In genomic region chr12:44848771-44849085, GRCh38 we compare ENCODE assay signal across 12 cellular contexts. TPM values are rescaled to one million over a fixed set of nuclear protein-coding genes. Genes with fewer than 3 reads are reported as not detected.
A peak's percentile ranks its signal among the peaks of the same experiment; 100 is the strongest.
DNase-seq lines count a peak whose midpoint lies in the region; ATAC-seq, FAIRE-seq and TF ChIP-seq lines count a peak whose summit lies in the region.
"Had no signal": no experiment of that assay in that cellular context is flagged by ENCODE, and none has a peak within 500 bp of the region (broad histone marks: within the 10 kb centered on the region; RNA-seq: fewer than 3 reads in every experiment).

No MANE protein-coding gene starts in this region.

- H3K4me3 Mint-ChIP-seq in activated T-cell treated with anti-CD3 and anti-CD28 coated beads, Interleukin-2, amount 50 U/mL, for 72 hours = peak overlapping the region; percentile 78 to 94

- no peaks in the 10 kb centered on the region for H3K36me3 ChIP-seq in adrenal gland (replicated peaks in 1 of 2)

- no peaks in the 10 kb centered on the region for H3K27me3 ChIP-seq in adrenal gland

- no peaks in the 10 kb centered on the region for H3K27me3 Mint-ChIP-seq in activated T-cell treated with anti-CD3 and anti-CD28 coated beads, Interleukin-2, amount 50 U/mL, for 72 hours (ENCODE audit: low read depth)

- no peaks in the 10 kb centered on the region for H3K36me3 Mint-ChIP-seq in activated T-cell treated with anti-CD3 and anti-CD28 coated beads, Interleukin-2, amount 50 U/mL, for 72 hours (ENCODE audit: insufficient read depth in 2 of 2)

- peak in 1 of 2 donors; percentile 26 for DNase-seq in activated T-cell treated with anti-CD3 and anti-CD28 coated beads, Interleukin-2, amount 50 U/mL, for 72 hours
- DNase-seq in activated T-cell treated with anti-CD3 and anti-CD28 coated beads, Interleukin-2, amount 50 U/mL, for 1 hour = no peak
- DNase-seq in stimulated activated naive CD8-positive, alpha-beta T cell treated with anti-CD3 and anti-CD28 coated beads, Interleukin-15, Interleukin-2, amounts not matched to agents 100 U/mL and 50 U/mL, for 24 hours = no peak
- DNase-seq in adrenal gland (no peak), RCC 7860 (ENCODE audit: low spot score) (no peak), HuH-7 (ENCODE audit: low spot score) (no peak)
- DNase-seq: activated CD4-positive, alpha-beta T cell treated with anti-CD3 and anti-CD28 coated beads for 1 hour; IMR-90; mesenchymal stem cell; NCI-H524 had no signal

- 39 to 60% (median 44%) methylated on average over 2 of the region's 2 CpGs for WGBS in adrenal gland, 4 donors

- no peaks in the 10 kb centered on the region for H3K9me3 Mint-ChIP-seq in activated T-cell treated with anti-CD3 and anti-CD28 coated beads, Interleukin-2, amount 50 U/mL, for 72 hours

- peak overlapping the region; percentile 99 for H3K27ac Mint-ChIP-seq in activated T-cell treated with anti-CD3 and anti-CD28 coated beads, Interleukin-2, amount 50 U/mL, for 72 hours

- no peak for FAIRE-seq in RCC 7860 (lab: Jason Lieb, UNC)

- intact Hi-C loops in adrenal gland (cut with DNase I) = no loop called here

- H3K9me3 ChIP-seq in adrenal gland (replicated peaks in 1 of 3) = no peaks in the 10 kb centered on the region

- no peak for TF ChIP-seq POLR2A in adrenal gland (IDR thresholded peaks at IDR 0.05)

- H3K4me3 ChIP-seq in adrenal gland = no peak overlapping the region

- H3K4me1 ChIP-seq in adrenal gland (replicated peaks in 1 of 2) = no peaks in the 10 kb centered on the region

- peak; percentile 47 to 50 for ATAC-seq in activated T-cell treated with anti-CD3 and anti-CD28 coated beads, Interleukin-2, amount 50 U/mL, for 72 hours (replicated peaks in 1 of 2)
- ATAC-seq in GM21825 (IDR thresholded peaks at IDR 0.05; ENCODE audit: unreplicated experiment) (peak; percentile 54), HG03521 (IDR thresholded peaks at IDR 0.05; ENCODE audit: unreplicated experiment) (peak; percentile 55)
- peak; percentile 56 for ATAC-seq in stimulated activated naive CD8-positive, alpha-beta T cell treated with anti-CD3 and anti-CD28 coated beads, Interleukin-15, Interleukin-2, amounts not matched to agents 100 U/mL and 50 U/mL, for 24 hours

- peaks cover 77% of the 10 kb centered on the region for H3K4me1 Mint-ChIP-seq in activated T-cell treated with anti-CD3 and anti-CD28 coated beads, Interleukin-2, amount 50 U/mL, for 72 hours (ENCODE audit: low read depth)

- no peak overlapping the region for H3K27ac ChIP-seq in adrenal gland

- TF ChIP-seq CTCF in adrenal gland (IDR thresholded peaks at IDR 0.05) = no peak

RNA-seq across cellular contexts. Expression of gene NELL2, which starts 27.4 kb away (rescaled TPM):
- 10 to 100 TPM; 36.3 to 66.0 TPM for total RNA-seq in activated T-cell treated with anti-CD3 and anti-CD28 coated beads, Interleukin-2, amount 50 U/mL, for 72 hours
- total RNA-seq in adrenal gland = 10 to 100 TPM in 3 of 8 donors, 1 to 10 TPM in 1, under 1 TPM in 3, not detected in 1; 0.35 to 20.8 (median 1.6) TPM
- 10 to 100 TPM in 2 of 3 donors, 1 to 10 TPM in 1; 4.2 to 26.5 (median 10.8) TPM for polyA plus RNA-seq in adrenal gland
